In genomic region chr5:137453476-137454080, GRCh38 we compare ENCODE assay signal across 11 cellular contexts. TPM values are rescaled to one million over a fixed set of nuclear protein-coding genes. Genes with fewer than 3 reads are reported as not detected.
DNase-seq lines count a peak whose midpoint lies in the region; ATAC-seq, FAIRE-seq and TF ChIP-seq lines count a peak whose summit lies in the region.
"Had no signal": no experiment of that assay in that cellular context is flagged by ENCODE, and none has a peak within 500 bp of the region (broad histone marks: within the 10 kb centered on the region; RNA-seq: fewer than 3 reads in every experiment).

No MANE protein-coding gene starts in this region.

- H3K36me3 Mint-ChIP-seq in glutamatergic neuron (ENCODE audit: unreplicated experiment), result no peaks in the 10 kb centered on the region

- TF ChIP-seq CTCF in cardiac muscle cell (IDR thresholded peaks at IDR 0.05; ENCODE audit: low read depth, low read length) (no peak), foreskin fibroblast (IDR thresholded peaks at IDR 0.05; ENCODE audit: low read depth, low read length) (no peak), glutamatergic neuron (IDR thresholded peaks at IDR 0.05; ENCODE audit: partially characterized antibody, unreplicated experiment) (no peak)

- no peaks in the 10 kb centered on the region for H3K4me1 ChIP-seq in cardiac muscle cell (ENCODE audit: low read depth)
- H3K4me1 ChIP-seq: suprapubic skin had no signal

- H3K9me3 Mint-ChIP-seq in glutamatergic neuron (ENCODE audit: unreplicated experiment), result no peaks in the 10 kb centered on the region

- ATAC-seq in left cardiac atrium (no peak), SK-N-SH treated with all-trans-retinoic acid at 6 μM for 48 hours (0 out of 3 replicates have a peak, but pooled peaks have one; percentile 37), HG03045 (IDR thresholded peaks at IDR 0.05; ENCODE audit: unreplicated experiment) (no peak), sciatic nerve (no peak)

- no peak overlapping the region for H3K4me3 ChIP-seq in cardiac muscle cell
- H3K4me3 ChIP-seq in foreskin fibroblast (ENCODE audit: low read depth in 1 of 2, low read length in 2 of 2), result no peak overlapping the region
- H3K4me3 ChIP-seq: suprapubic skin had no signal

- no peak overlapping the region for H3K27ac Mint-ChIP-seq in glutamatergic neuron (ENCODE audit: unreplicated experiment)

- FAIRE-seq in urothelium cell line (lab: Jason Lieb, UNC), result no peak

- intact Hi-C loops in left cardiac atrium (cut with DNase I), result no loop called here
- intact Hi-C loops in sciatic nerve (cut with DNase I), result no loop called here

- DNase-seq in cardiac muscle cell (ENCODE audit: low read depth in 1 of 2, low spot score in 1 of 2) (peak; percentile 80 to 91), left cardiac atrium (no peak), foreskin fibroblast (peak; percentile 30 to 78), urothelium cell line (ENCODE audit: low spot score) (peak; percentile 18), sciatic nerve (ENCODE audit: low spot score) (no peak), glutamatergic neuron (no peak)
- DNase-seq: NCI-H1930 had no signal

- peaks cover 21% of the 10 kb centered on the region for H3K27me3 ChIP-seq in cardiac muscle cell
- H3K27me3 ChIP-seq: suprapubic skin had no signal

- no peak overlapping the region for H3K27ac ChIP-seq in cardiac muscle cell
- H3K27ac ChIP-seq: suprapubic skin, VCaP had no signal

- H3K9me3 ChIP-seq in cardiac muscle cell (ENCODE audit: low read depth), result no peaks in the 10 kb centered on the region
- H3K9me3 ChIP-seq: suprapubic skin had no signal

- H3K27me3 Mint-ChIP-seq in glutamatergic neuron (ENCODE audit: unreplicated experiment), result no peaks in the 10 kb centered on the region

- no peak overlapping the region for H3K4me3 Mint-ChIP-seq in glutamatergic neuron (ENCODE audit: unreplicated experiment)

- no peaks in the 10 kb centered on the region for H3K4me1 Mint-ChIP-seq in glutamatergic neuron (ENCODE audit: low read depth, unreplicated experiment)

- no peaks in the 10 kb centered on the region for H3K36me3 ChIP-seq in cardiac muscle cell
- H3K36me3 ChIP-seq: suprapubic skin had no signal

TF ChIP-seq in SK-N-SH treated with all-trans-retinoic acid at 6 μM for 48 hours, 23 proteins besides CTCF, POLR2A, EP300 and RAD21:
- TF ChIP-seq RARB (CRISPR knock-in tag; IDR thresholded peaks at IDR 0.05) (no peak), PATZ1 (CRISPR knock-in tag; IDR thresholded peaks at IDR 0.05; ENCODE audit: borderline replicate concordance) (no peak), POU6F1 (CRISPR knock-in tag; IDR thresholded peaks at IDR 0.05; ENCODE audit: borderline replicate concordance, low read depth) (no peak), CSRNP3 (CRISPR knock-in tag; IDR thresholded peaks at IDR 0.05) (no peak), ZNF70 (CRISPR knock-in tag; IDR thresholded peaks at IDR 0.05) (no peak), TOX (CRISPR knock-in tag; IDR thresholded peaks at IDR 0.05; ENCODE audit: borderline replicate concordance) (no peak), PPARA (CRISPR knock-in tag; IDR thresholded peaks at IDR 0.05; ENCODE audit: borderline replicate concordance) (no peak), ZFP3 (CRISPR knock-in tag; IDR thresholded peaks at IDR 0.05) (no peak), ZNF8 (CRISPR knock-in tag; IDR thresholded peaks at IDR 0.05) (no peak), BACH2 (CRISPR knock-in tag; IDR thresholded peaks at IDR 0.05; ENCODE audit: borderline replicate concordance) (no peak), ZFP30 (CRISPR knock-in tag; IDR thresholded peaks at IDR 0.05) (no peak), GLIS3 (CRISPR knock-in tag; IDR thresholded peaks at IDR 0.05) (no peak)
TF ChIP-seq in SK-N-SH treated with all-trans-retinoic acid at 6 μM for 48 hours: peak in this region for 0.

RNA-seq across cellular contexts. Expression of gene SPOCK1, which starts 45.5 kb away (rescaled TPM):
- total RNA-seq in cardiac muscle cell (2.6 and 14.0 TPM in 2 replicates), left cardiac atrium (100 to 1,000 TPM in 1 of 2 donors, 10 to 100 TPM in 1; 75.0 to 213 TPM), sciatic nerve (52.4 TPM), glutamatergic neuron (ENCODE audit: unreplicated experiment) (25.4 TPM)
- 4.1 and 12.6 TPM in 2 replicates for polyA plus RNA-seq in cardiac muscle cell

Comparison
In these comparisons a context has a peak if more than half of its experiments do, and no peak if none do; other contexts are left out.
1. DNase-seq: peak in cardiac muscle cell (2 of 2), foreskin fibroblast (2 of 2) and urothelium cell line (single experiment); none in left cardiac atrium (single experiment), sciatic nerve (single experiment) and glutamatergic neuron (single experiment).